Comparison of ENCODE assay signal across 27 cellular contexts in the genomic region with DNA sequence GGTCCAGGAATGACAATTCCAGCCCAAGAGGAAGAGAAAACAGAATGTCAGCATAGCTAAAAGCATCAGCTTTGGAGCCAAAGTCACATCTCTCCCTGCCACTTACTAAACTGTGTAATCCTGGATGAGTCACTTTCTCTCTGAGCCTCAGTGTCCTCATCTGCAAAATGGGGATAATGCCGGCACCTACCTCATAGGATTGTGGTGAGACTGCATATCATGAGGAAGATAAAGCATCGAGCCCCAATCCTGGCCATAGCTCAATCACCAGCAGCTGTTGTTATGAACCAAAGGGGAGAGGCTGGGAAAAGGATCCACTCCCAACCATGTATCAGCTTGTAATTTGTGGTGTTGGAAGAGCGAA. TPM values are rescaled to one million over a fixed set of nuclear protein-coding genes. Genes with fewer than 3 reads are reported as not detected.
"Had no signal": no experiment of that assay in that cellular context is flagged by ENCODE, and none has a peak within 500 bp of the region (broad histone marks: within the 10 kb centered on the region; RNA-seq: fewer than 3 reads in every experiment).

No MANE protein-coding gene starts in this region.

- H3K4me3 ChIP-seq: adrenal gland, MG63 had no signal

- ATAC-seq: activated CD4-positive, CD25-positive, alpha-beta regulatory T cell treated with anti-CD3 and anti-CD28 coated beads, Interleukin-2, amount 50 U/mL, for 24 hours; activated CD8-positive, alpha-beta T cell treated with anti-CD3 and anti-CD28 coated beads, Interleukin-2, amount 10 ng/mL, durations not matched to agents 7 days and 5 days; T-cell had no signal

- H3K9me3 ChIP-seq: adrenal gland, MG63 had no signal

- DNase-seq: activated CD4-positive, alpha-beta T cell treated with anti-CD3 and anti-CD28 coated beads for 4 hours; activated CD8-positive, alpha-beta memory T cell treated with anti-CD3 and anti-CD28 coated beads, Interleukin-2, amount 50 U/mL, for 48 hours; activated CD8-positive, alpha-beta T cell treated with anti-CD3 and anti-CD28 coated beads, Interleukin-2, amount 10 ng/mL, durations not matched to agents 7 days and 5 days; activated naive CD4-positive, alpha-beta T cell treated with anti-CD3 and anti-CD28 coated beads, Interleukin-2, amount 50 U/mL, for 16 hours; activated naive CD8-positive, alpha-beta T cell treated with anti-CD3 and anti-CD28 coated beads, Interleukin-2, amount 10 ng/mL, durations not matched to agents 7 days and 5 days; activated T-cell treated with anti-CD3 and anti-CD28 coated beads, Interleukin-2, amount 50 U/mL, for 1 hour; aorta; MG63; MV-4-11; NCI-H1092 treated with DMSO at 0.1 percent for 48 hours; NCI-H1417 treated with DMSO at 0.1 percent for 48 hours; NCI-H1694; NCI-H2029; NCI-H345; NCI-H510A; NCI-H526 treated with DMSO at 0.1 percent for 48 hours; NCI-H82; SIG-M5; T-cell; T-helper 2 cell had no signal

- H3K27ac ChIP-seq: adrenal gland, KMS-11 had no signal

- H3K4me1 ChIP-seq: adrenal gland had no signal

- H3K27me3 ChIP-seq: MG63 had no signal

- H3K36me3 ChIP-seq: adrenal gland, MG63 had no signal

RNA-seq across cellular contexts. Expression of a gene that starts 9.1 kb away (rescaled TPM):
- total RNA-seq: activated CD8-positive, alpha-beta T cell treated with anti-CD3 and anti-CD28 coated beads, Interleukin-2, amount 10 ng/mL, durations not matched to agents 7 days and 5 days; activated naive CD8-positive, alpha-beta T cell treated with anti-CD3 and anti-CD28 coated beads, Interleukin-2, amount 10 ng/mL, durations not matched to agents 7 days and 5 days; bronchial epithelial cell; OCI-LY7; RPMI7951 had no signal
- polyA plus RNA-seq: IgD-negative memory B cell had no signal
